In genomic region chr3:138394156-138394555, GRCh38 we compare ENCODE assay signal across 19 cellular contexts. TPM values are rescaled to one million over a fixed set of nuclear protein-coding genes. Genes with fewer than 3 reads are reported as not detected.
DNase-seq lines count a peak whose midpoint lies in the region; ATAC-seq and TF ChIP-seq lines count a peak whose summit lies in the region.
"Had no signal": no experiment of that assay in that cellular context is flagged by ENCODE, and none has a peak within 500 bp of the region (broad histone marks: within the 10 kb centered on the region; RNA-seq: fewer than 3 reads in every experiment).

No MANE protein-coding gene starts in this region.

- H3K4me3 ChIP-seq in heart left ventricle: no peak overlapping the region
- H3K4me3 ChIP-seq in right cardiac atrium (ENCODE audit: low read length): no peak overlapping the region
- H3K4me3 ChIP-seq in GM23338: no peak overlapping the region
- H3K4me3 ChIP-seq: GM12878, GM23248, HAP-1 had no signal

- H3K36me3 ChIP-seq in heart left ventricle: peaks cover 0 to 24% (median 14%) of the 10 kb centered on the region in 9 donors
- H3K36me3 ChIP-seq in GM23338 (ENCODE audit: insufficient read depth): no peaks in the 10 kb centered on the region
- H3K36me3 ChIP-seq: HAP-1 had no signal

- no peak overlapping the region for H3K4me2 ChIP-seq in GM23338

- H3K9me3 Mint-ChIP-seq in GM23338 (no peaks in the 10 kb centered on the region; the same call in 2 of the 3 replicates), natural killer cell (no peaks in the 10 kb centered on the region)
- H3K9me3 Mint-ChIP-seq in dendritic cell treated with granulocyte-macrophage colony-stimulating factor and Interleukin-4, amounts not matched to agents 40 ng/mL and 50 ng/mL, for 4 days: no peaks in the 10 kb centered on the region
- H3K9me3 Mint-ChIP-seq: CD4-positive, alpha-beta memory T cell; HFFc6 had no signal

- DNase-seq in heart left ventricle (no peak), right cardiac atrium (no peak), D341Med (ENCODE audit: low spot score) (peak; percentile 14), GM23338 (ENCODE audit: low spot score) (no peak), cerebellar cortex (ENCODE audit: low spot score) (no peak), GOT3 (lab: John Stamatoyannopoulos, UW) (no peak), natural killer cell (no peak)
- DNase-seq: C1 segment of cervical spinal cord; Calu3; CD4-positive, alpha-beta memory T cell; COR-L47; DMS79; EL; GDM1; GM23248; HFFc6 had no signal

- no peak for TF ChIP-seq POLR2A in heart left ventricle (IDR thresholded peaks at IDR 0.05)

- no peaks in the 10 kb centered on the region for H3F3A ChIP-seq in GM23338 (replicated peaks; ENCODE audit: low read depth)

- H3K4me1 ChIP-seq in heart left ventricle: peaks cover 0 to 84% (median 35%) of the 10 kb centered on the region in 12 donors
- peaks cover 23% of the 10 kb centered on the region for H3K4me1 ChIP-seq in right cardiac atrium (ENCODE audit: control insufficient read depth, insufficient read depth, low read length)
- 0 out of 2 replicates have a peak, but pooled peaks cover 3% of the 10 kb centered on the region for H3K4me1 ChIP-seq in GM23338 (ENCODE audit: insufficient read depth)
- H3K4me1 ChIP-seq: HAP-1 had no signal

- H3K4me3 Mint-ChIP-seq in GM23338 (no peak overlapping the region), natural killer cell (no peak overlapping the region)
- no peak overlapping the region for H3K4me3 Mint-ChIP-seq in dendritic cell treated with granulocyte-macrophage colony-stimulating factor and Interleukin-4, amounts not matched to agents 40 ng/mL and 50 ng/mL, for 4 days
- H3K4me3 Mint-ChIP-seq: CD4-positive, alpha-beta memory T cell; HFFc6 had no signal

- H3K27ac ChIP-seq in heart left ventricle (peak overlapping the region in 9 of 12 donors; percentile 33 to 96 (median 76)), right cardiac atrium (ENCODE audit: low read length) (no peak overlapping the region), GM23338 (ENCODE audit: low read depth) (no peak overlapping the region)
- H3K27ac ChIP-seq: GM23248 had no signal

- H3K27me3 ChIP-seq in heart left ventricle (no peaks in the 10 kb centered on the region), right cardiac atrium (ENCODE audit: control insufficient read depth, insufficient read depth) (no peaks in the 10 kb centered on the region), GM23338 (ENCODE audit: insufficient read depth) (no peaks in the 10 kb centered on the region)

- H3K27me3 Mint-ChIP-seq in GM23338 (ENCODE audit: insufficient read depth, low read depth, poor library complexity) (peaks cover 6% of the 10 kb centered on the region), natural killer cell (ENCODE audit: low read depth in 2 of 2) (no peaks in the 10 kb centered on the region)
- H3K27me3 Mint-ChIP-seq in dendritic cell treated with granulocyte-macrophage colony-stimulating factor and Interleukin-4, amounts not matched to agents 40 ng/mL and 50 ng/mL, for 4 days: no peaks in the 10 kb centered on the region

- ATAC-seq in heart left ventricle: no peak
- no peak for ATAC-seq in right cardiac atrium
- no peak for ATAC-seq in GM23338
- no peak for ATAC-seq in natural killer cell
- ATAC-seq: GM12878 had no signal

- H3K27ac Mint-ChIP-seq in GM23338 (peak overlapping the region; percentile 27; the same call in 1 of the 2 replicates), natural killer cell (no peak overlapping the region)
- peak overlapping the region; percentile 37 for H3K27ac Mint-ChIP-seq in dendritic cell treated with granulocyte-macrophage colony-stimulating factor and Interleukin-4, amounts not matched to agents 40 ng/mL and 50 ng/mL, for 4 days
- H3K27ac Mint-ChIP-seq: HFFc6 had no signal

- 62 to 84% (median 82%) methylated on average over 4 of the region's 4 CpGs for WGBS in heart left ventricle, 4 donors
- 87% methylated on average over 4 of the region's 4 CpGs for WGBS in right cardiac atrium

- TF ChIP-seq CTCF in heart left ventricle (IDR thresholded peaks at IDR 0.05) (no peak), GM23338 (conservative IDR thresholded peaks at IDR 0.05; ENCODE audit: low read depth in 2 of 2) (no peak), natural killer cell (IDR thresholded peaks at IDR 0.05) (no peak)

- H3K9me2 ChIP-seq in GM23338 (ENCODE audit: insufficient read depth): no peaks in the 10 kb centered on the region

- H3K36me3 Mint-ChIP-seq in GM23338 (ENCODE audit: low read depth) (no peaks in the 10 kb centered on the region), natural killer cell (no peaks in the 10 kb centered on the region)
- H3K36me3 Mint-ChIP-seq in dendritic cell treated with granulocyte-macrophage colony-stimulating factor and Interleukin-4, amounts not matched to agents 40 ng/mL and 50 ng/mL, for 4 days (ENCODE audit: low read depth): peaks cover 57% of the 10 kb centered on the region
- H3K36me3 Mint-ChIP-seq: CD4-positive, alpha-beta memory T cell had no signal

- no peaks in the 10 kb centered on the region for H3K79me2 ChIP-seq in GM23338 (replicated peaks; ENCODE audit: insufficient read depth)

- no peaks in the 10 kb centered on the region for H4K20me1 ChIP-seq in GM23338 (replicated peaks; ENCODE audit: insufficient read depth)

- H3K4me1 Mint-ChIP-seq in GM23338: peaks cover 24% of the 10 kb centered on the region
- peaks cover 68% of the 10 kb centered on the region for H3K4me1 Mint-ChIP-seq in dendritic cell treated with granulocyte-macrophage colony-stimulating factor and Interleukin-4, amounts not matched to agents 40 ng/mL and 50 ng/mL, for 4 days (ENCODE audit: low read depth)
- no peaks in the 10 kb centered on the region for H3K4me1 Mint-ChIP-seq in natural killer cell
- H3K4me1 Mint-ChIP-seq: CD4-positive, alpha-beta memory T cell had no signal

- no peak overlapping the region for H2AFZ ChIP-seq in GM23338
- H2AFZ ChIP-seq: GM23248 had no signal

- intact Hi-C loops in heart left ventricle (cut with DNase I) (no loop called here), right cardiac atrium (cut with DNase I) (no loop called here), natural killer cell (cut with micrococcal nuclease) (no loop called here)
- intact Hi-C loops in dendritic cell treated with granulocyte-macrophage colony-stimulating factor and Interleukin-4, amounts not matched to agents 40 ng/mL and 50 ng/mL, for 4 days (cut with micrococcal nuclease): no loop called here

- no peaks in the 10 kb centered on the region for H3K9me3 ChIP-seq in heart left ventricle
- no peaks in the 10 kb centered on the region for H3K9me3 ChIP-seq in right cardiac atrium (ENCODE audit: control insufficient read depth, low read length)
- H3K9me3 ChIP-seq: HAP-1 had no signal

TF ChIP-seq in GM23338, 12 proteins besides CTCF, POLR2A, EP300 and RAD21 (continues in another document):
- TF ChIP-seq ETS1 (IDR thresholded peaks at IDR 0.05): no peak
- no peak for TF ChIP-seq ZNF114 (CRISPR knock-in tag; IDR thresholded peaks at IDR 0.05)
- TF ChIP-seq EZH2phosphoT487 (IDR thresholded peaks at IDR 0.05; ENCODE audit: unreplicated experiment): no peak

RNA-seq across cellular contexts. Expression of gene ESYT3, which starts 40.3 kb away (rescaled TPM):
- total RNA-seq in heart left ventricle (1 to 10 TPM in 6 of 9 donors, under 1 TPM in 3; 0.87 to 2.7 (median 1.7) TPM), right cardiac atrium (1 to 10 TPM; 1.2 to 2.4 (median 1.6) TPM), natural killer cell (not detected)
- polyA plus RNA-seq in heart left ventricle (1 to 10 TPM in 1 of 2 donors, under 1 TPM in 1; 0.42 to 1.0 TPM), right cardiac atrium (0.66 TPM), GM23338 (2016; fragmentation: Nextera tagmentation; extraction: Ambion mirVana) (3.5 TPM in 2 replicates)
- 7.4 and 8.2 TPM in 2 replicates for total RNA-seq in GM23338 (2014; rRNA removed; shearing (Covaris generic))
- total RNA-seq: GM12878 had no signal
- polyA plus RNA-seq: CD4-positive, alpha-beta memory T cell; GM12878 had no signal

RNA-seq across cellular contexts. Expression of gene MRAS, which starts 45.8 kb away (rescaled TPM):
- total RNA-seq in heart left ventricle (100 to 1,000 TPM; 227 to 413 (median 254) TPM), right cardiac atrium (100 to 1,000 TPM; 244 to 374 (median 303) TPM), natural killer cell (1 to 10 TPM; 1.2 to 4.9 (median 2.4) TPM)
- polyA plus RNA-seq in heart left ventricle (100 to 1,000 TPM; 112 to 245 TPM), right cardiac atrium (184 TPM), GM23338 (2016; fragmentation: Nextera tagmentation; extraction: Ambion mirVana) (10.0 and 10.2 TPM in 2 replicates)
- 7.5 and 9.1 TPM in 2 replicates for total RNA-seq in GM23338 (2014; rRNA removed; shearing (Covaris generic))
- polyA plus RNA-seq: CD4-positive, alpha-beta memory T cell had no signal

Comparison
In these comparisons a context has a peak if more than half of its experiments do, and no peak if none do; other contexts are left out.
1. H3K27ac ChIP-seq: peak in heart left ventricle (9 of 12); none in right cardiac atrium (single experiment) and GM23338 (single experiment).
2. H3K27ac Mint-ChIP-seq: peak in GM23338 (single experiment) and dendritic cell treated with granulocyte-macrophage colony-stimulating factor and Interleukin-4, amounts not matched to agents 40 ng/mL and 50 ng/mL, for 4 days (single experiment); none in natural killer cell (0 of 2).
3. RNA of gene MRAS, which starts 45.8 kb away (total RNA-seq): 244 to 374 TPM in right cardiac atrium and 227 to 413 TPM in heart left ventricle; 7.5 to 9.1 TPM in GM23338 and 1.2 to 4.9 TPM in natural killer cell; every median in the first group is over 10 times any median in the second.